8 cellular contexts compared by ENCODE assay signal in genomic region chr13:114234645-114235421, GRCh38. TPM values are rescaled to one million over a fixed set of nuclear protein-coding genes. Genes with fewer than 3 reads are reported as not detected.
DNase-seq lines count a peak whose midpoint lies in the region; ATAC-seq and TF ChIP-seq lines count a peak whose summit lies in the region.

A gene with protein sequence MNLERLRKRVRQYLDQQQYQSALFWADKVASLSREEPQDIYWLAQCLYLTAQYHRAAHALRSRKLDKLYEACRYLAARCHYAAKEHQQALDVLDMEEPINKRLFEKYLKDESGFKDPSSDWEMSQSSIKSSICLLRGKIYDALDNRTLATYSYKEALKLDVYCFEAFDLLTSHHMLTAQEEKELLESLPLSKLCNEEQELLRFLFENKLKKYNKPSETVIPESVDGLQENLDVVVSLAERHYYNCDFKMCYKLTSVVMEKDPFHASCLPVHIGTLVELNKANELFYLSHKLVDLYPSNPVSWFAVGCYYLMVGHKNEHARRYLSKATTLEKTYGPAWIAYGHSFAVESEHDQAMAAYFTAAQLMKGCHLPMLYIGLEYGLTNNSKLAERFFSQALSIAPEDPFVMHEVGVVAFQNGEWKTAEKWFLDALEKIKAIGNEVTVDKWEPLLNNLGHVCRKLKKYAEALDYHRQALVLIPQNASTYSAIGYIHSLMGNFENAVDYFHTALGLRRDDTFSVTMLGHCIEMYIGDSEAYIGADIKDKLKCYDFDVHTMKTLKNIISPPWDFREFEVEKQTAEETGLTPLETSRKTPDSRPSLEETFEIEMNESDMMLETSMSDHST (plus strand): TSS chr13:114234897. CDS start chr13:114235085, 188 bp downstream.

- POLR2A ChIA-PET in CD4-positive, alpha-beta T cell (lab: Charles Lee) = interaction anchor here (0.5 to 1.7 kb wide), 3 partner anchors 44 to 104 kb away, joined by 3 to 6 read pairs (median 3); partner anchors contain the start of gene UPF3A
- POLR2A ChIA-PET in activated CD8-positive, alpha-beta T cell treated with anti-CD3 and anti-CD28 coated beads for 36 hours (lab: Charles Lee) = interaction anchor here (0.7 to 2.2 kb wide), 4 partner anchors 15 to 124 kb away, joined by 3 to 8 read pairs (median 3); no protein-coding TSS in a partner anchor

- peaks cover 15% of the 10 kb centered on the region for H3K4me1 ChIP-seq in lower lobe of right lung

- no peaks in the 10 kb centered on the region for H3K9me3 ChIP-seq in CD4-positive, alpha-beta T cell (ENCODE audit: control insufficient read depth, low read length)
- H3K9me3 ChIP-seq in lower lobe of right lung = no peaks in the 10 kb centered on the region

- H3K27ac Mint-ChIP-seq in CD4-positive, alpha-beta T cell = peak within 1 kb of the TSS; percentile 85
- H3K27ac Mint-ChIP-seq in activated CD8-positive, alpha-beta T cell treated with anti-CD3 and anti-CD28 coated beads for 36 hours = peak within 1 kb of the TSS; percentile 94

- peak within 1 kb of the TSS; percentile 99 for H3K4me3 ChIP-seq in lower lobe of right lung

- no peak within 1 kb of the TSS for H3K27ac ChIP-seq in CD4-positive, alpha-beta T cell (ENCODE audit: low read depth, low read length)
- H3K27ac ChIP-seq in lower lobe of right lung = peak within 1 kb of the TSS; percentile 91

- H3K4me1 Mint-ChIP-seq in CD4-positive, alpha-beta T cell (ENCODE audit: low read depth) = peaks cover 33% of the 10 kb centered on the region
- H3K4me1 Mint-ChIP-seq in activated CD8-positive, alpha-beta T cell treated with anti-CD3 and anti-CD28 coated beads for 36 hours (ENCODE audit: low read depth) = peaks cover 42% of the 10 kb centered on the region

- peak within 1 kb of the TSS; percentile 92 for H3K4me3 Mint-ChIP-seq in CD4-positive, alpha-beta T cell
- peak within 1 kb of the TSS; percentile 91 for H3K4me3 Mint-ChIP-seq in activated CD8-positive, alpha-beta T cell treated with anti-CD3 and anti-CD28 coated beads for 36 hours

- peak; percentile 82 for ATAC-seq in CD4-positive, alpha-beta T cell (ENCODE audit: poor library complexity)
- peak; percentile 83 for ATAC-seq in GM19438 (IDR thresholded peaks at IDR 0.05; ENCODE audit: low read depth, unreplicated experiment)
- peak; percentile 88 for ATAC-seq in HG03571 (IDR thresholded peaks at IDR 0.05; ENCODE audit: unreplicated experiment)
- ATAC-seq in activated CD8-positive, alpha-beta T cell treated with anti-CD3 and anti-CD28 coated beads for 36 hours = peak; percentile 89
- peak; percentile 99 for ATAC-seq in lower lobe of right lung

- no peaks in the 10 kb centered on the region for H3K27me3 ChIP-seq in CD4-positive, alpha-beta T cell (ENCODE audit: control insufficient read depth, insufficient read depth, low read length)
- H3K27me3 ChIP-seq in lower lobe of right lung (ENCODE audit: low read depth) = no peaks in the 10 kb centered on the region

- H3K9me3 Mint-ChIP-seq in CD4-positive, alpha-beta T cell = no peaks in the 10 kb centered on the region
- H3K9me3 Mint-ChIP-seq in activated CD8-positive, alpha-beta T cell treated with anti-CD3 and anti-CD28 coated beads for 36 hours = no peaks in the 10 kb centered on the region

- H3K27me3 Mint-ChIP-seq in CD4-positive, alpha-beta T cell = no peaks in the 10 kb centered on the region
- H3K27me3 Mint-ChIP-seq in activated CD8-positive, alpha-beta T cell treated with anti-CD3 and anti-CD28 coated beads for 36 hours = no peaks in the 10 kb centered on the region

- peaks cover 33% of the 10 kb centered on the region for H3K36me3 ChIP-seq in lower lobe of right lung

- DNase-seq in CD4-positive, alpha-beta T cell = peak; percentile 63 to 87 (median 79)
- DNase-seq in NCI-H82 treated with DMSO at 0.1 percent for 48 hours (lab: John Stamatoyannopoulos, UW; ENCODE audit: unreplicated experiment) (peak; percentile 90), ecto neural progenitor cell (ENCODE audit: low spot score) (peak; percentile 93), lower lobe of right lung (peak; percentile 95)
- peak; percentile 94 for DNase-seq in activated CD8-positive, alpha-beta T cell treated with anti-CD3 and anti-CD28 coated beads for 36 hours
- DNase-seq in stimulated activated CD4-positive, alpha-beta T cell treated with anti-CD3 and anti-CD28 coated beads, TNF-alpha, amount 100 ng/mL, for 1 hour (ENCODE audit: low read depth in 3 of 3, low spot score in 1 of 3) = peak; percentile 47 to 86 (median 74)

- TF ChIP-seq CTCF in CD4-positive, alpha-beta T cell (IDR thresholded peaks at IDR 0.05) = no peak
- TF ChIP-seq CTCF in activated CD8-positive, alpha-beta T cell treated with anti-CD3 and anti-CD28 coated beads for 36 hours (IDR thresholded peaks at IDR 0.05) = peak; percentile 25
- peak; percentile 32 for TF ChIP-seq CTCF in lower lobe of right lung (IDR thresholded peaks at IDR 0.05)

- intact Hi-C loops in CD4-positive, alpha-beta T cell (cut with DNase I, micrococcal nuclease) = loop anchor here in 1 of 2 experiments (2.0 kb wide), 1 partner anchor 46 kb away; the partner anchor contains the start of gene UPF3A
- intact Hi-C loops in activated CD8-positive, alpha-beta T cell treated with anti-CD3 and anti-CD28 coated beads for 36 hours (cut with micrococcal nuclease) = no loop called here
- intact Hi-C loops in lower lobe of right lung (cut with DNase I) = no loop called here

- CTCF ChIA-PET in CD4-positive, alpha-beta T cell (lab: Charles Lee) = interaction anchor here (0.6 to 0.7 kb wide), 2 partner anchors 9 to 124 kb away, joined by 3 read pairs; no protein-coding TSS in a partner anchor
- CTCF ChIA-PET in activated CD8-positive, alpha-beta T cell treated with anti-CD3 and anti-CD28 coated beads for 36 hours (lab: Charles Lee) = interaction anchor here (2.5 kb wide), 1 partner anchor 8 kb away, joined by 12 read pairs; no protein-coding TSS in a partner anchor

- peaks cover 39% of the 10 kb centered on the region for H3K36me3 Mint-ChIP-seq in CD4-positive, alpha-beta T cell (ENCODE audit: low read depth)
- peaks cover 33% of the 10 kb centered on the region for H3K36me3 Mint-ChIP-seq in activated CD8-positive, alpha-beta T cell treated with anti-CD3 and anti-CD28 coated beads for 36 hours (ENCODE audit: low read depth)

RNA-seq across cellular contexts. Expression of the gene that starts here (rescaled TPM):
- total RNA-seq in CD4-positive, alpha-beta T cell = 10 to 100 TPM; 68.4 to 69.4 TPM
- total RNA-seq in activated CD8-positive, alpha-beta T cell treated with anti-CD3 and anti-CD28 coated beads for 36 hours = 10 to 100 TPM; 72.5 to 76.0 TPM
- 66.5 TPM for total RNA-seq in lower lobe of right lung
